ENCODE assay signal across 9 cellular contexts in genomic region chrX:30283456-30284200, GRCh38. TPM values are rescaled to one million over a fixed set of nuclear protein-coding genes. Genes with fewer than 3 reads are reported as not detected.
DNase-seq lines count a peak whose midpoint lies in the region; ATAC-seq, FAIRE-seq and TF ChIP-seq lines count a peak whose summit lies in the region.
"Had no signal": no experiment of that assay in that cellular context is flagged by ENCODE, and none has a peak within 500 bp of the region (broad histone marks: within the 10 kb centered on the region; RNA-seq: fewer than 3 reads in every experiment).

No MANE protein-coding gene starts in this region.

- no peaks in the 10 kb centered on the region for H3K4me1 Mint-ChIP-seq in stimulated activated effector memory CD8-positive, alpha-beta T cell treated with anti-CD3 and anti-CD28 coated beads, Interleukin-12 subunit alpha, Interleukin-12 subunit beta, amount 100 ng/mL, for 72 hours

- H3K4me3 Mint-ChIP-seq in stimulated activated effector memory CD8-positive, alpha-beta T cell treated with anti-CD3 and anti-CD28 coated beads, Interleukin-12 subunit alpha, Interleukin-12 subunit beta, amount 100 ng/mL, for 72 hours = no peak overlapping the region

- FAIRE-seq in GM12891 (lab: Jason Lieb, UNC) (peak; percentile 60), endothelial cell of umbilical vein (lab: Jason Lieb, UNC) (peak; percentile 78)

- H3K27me3 ChIP-seq in endothelial cell of umbilical vein (ENCODE audit: control insufficient read depth in 2 of 2, insufficient read depth in 2 of 2, low read length in 2 of 2) = no peaks in the 10 kb centered on the region
- H3K27me3 ChIP-seq in psoas muscle (ENCODE audit: insufficient read depth in 3 of 3, low read length in 2 of 3) = no peaks in the 10 kb centered on the region
- no peaks in the 10 kb centered on the region for H3K27me3 ChIP-seq in thyroid gland

- POLR2A ChIA-PET in endothelial cell of umbilical vein (lab: Charles Lee) = no interaction called here

- H4K20me1 ChIP-seq in endothelial cell of umbilical vein (replicated peaks; ENCODE audit: control insufficient read depth, extremely low read depth, insufficient read depth, low read length) = no peaks in the 10 kb centered on the region

- intact Hi-C loops in endothelial cell of umbilical vein (cut with micrococcal nuclease) = no loop called here
- intact Hi-C loops in psoas muscle (cut with DNase I) = no loop called here
- intact Hi-C loops in thyroid gland (cut with DNase I) = no loop called here

- no peak overlapping the region for H3K27ac Mint-ChIP-seq in stimulated activated effector memory CD8-positive, alpha-beta T cell treated with anti-CD3 and anti-CD28 coated beads, Interleukin-12 subunit alpha, Interleukin-12 subunit beta, amount 100 ng/mL, for 72 hours

- peaks cover 15% of the 10 kb centered on the region for H3K4me1 ChIP-seq in endothelial cell of umbilical vein (ENCODE audit: control insufficient read depth, extremely low read depth, insufficient read depth, low read length)
- H3K4me1 ChIP-seq in psoas muscle = no peaks in the 10 kb centered on the region
- no peaks in the 10 kb centered on the region for H3K4me1 ChIP-seq in thyroid gland
- H3K4me1 ChIP-seq: left ventricle myocardium inferior had no signal

- H3K79me2 ChIP-seq in endothelial cell of umbilical vein (ENCODE audit: control insufficient read depth, insufficient read depth, low read length) = no peaks in the 10 kb centered on the region

- no peak overlapping the region for H3K4me3 ChIP-seq in endothelial cell of umbilical vein (replicated peaks in 1 of 3; ENCODE audit: insufficient read depth in 1 of 3, low read depth in 1 of 3, low read length in 3 of 3)
- no peak overlapping the region for H3K4me3 ChIP-seq in psoas muscle
- H3K4me3 ChIP-seq in thyroid gland (replicated peaks in 1 of 3) = no peak overlapping the region
- H3K4me3 ChIP-seq: left ventricle myocardium inferior had no signal

- WGBS in psoas muscle, 3 donors = 49 to 69% (median 63%) methylated on average over 3 of the region's 3 CpGs
- WGBS in thyroid gland, 2 donors = 56 to 82% methylated on average over 3 of the region's 3 CpGs

- DNase-seq in GM12891 (ENCODE audit: insufficient read length, low spot score) (no peak), NOMO-1 treated with DMSO at 0.1 percent for 48 hours (lab: John Stamatoyannopoulos, UW; ENCODE audit: unreplicated experiment) (peak; percentile 70), endothelial cell of umbilical vein (ENCODE audit: low read depth, low spot score) (peak; percentile 87), psoas muscle (no peak), thyroid gland (no peak)
- DNase-seq in stimulated activated effector memory CD8-positive, alpha-beta T cell treated with anti-CD3 and anti-CD28 coated beads, Interleukin-12 subunit alpha, Interleukin-12 subunit beta, amount 100 ng/mL, for 72 hours (ENCODE audit: low spot score in 2 of 2) = no peak
- DNase-seq: left ventricle myocardium inferior had no signal

- peak overlapping the region; percentile 59 for H2AFZ ChIP-seq in endothelial cell of umbilical vein (ENCODE audit: low read depth, low read length)

- H3K9me3 ChIP-seq in endothelial cell of umbilical vein (replicated peaks; ENCODE audit: control insufficient read depth, insufficient read depth, low read length) = no peaks in the 10 kb centered on the region
- H3K9me3 ChIP-seq in psoas muscle = no peaks in the 10 kb centered on the region
- H3K9me3 ChIP-seq in thyroid gland = no peaks in the 10 kb centered on the region
- H3K9me3 ChIP-seq: left ventricle myocardium inferior had no signal

- CTCF ChIA-PET in endothelial cell of umbilical vein (lab: Charles Lee) = interaction anchor here (0.6 to 1.4 kb wide), 2 partner anchors 11 to 25 kb away, joined by 3 read pairs; partner anchors contain the start of gene NR0B1

- dilution Hi-C loops in endothelial cell of umbilical vein (cut with MboI; ENCODE audit: extremely low pct_ligation_motif_present, low sequenced_read_pairs) = no loop called here

- ATAC-seq in psoas muscle (peak in 3 of 4 donors; percentile 26 to 75 (median 32)), HG02642 (IDR thresholded peaks at IDR 0.05; ENCODE audit: poor library complexity, unreplicated experiment) (no peak), GM18909 (IDR thresholded peaks at IDR 0.05; ENCODE audit: poor library complexity, unreplicated experiment) (no peak)
- ATAC-seq in stimulated activated effector memory CD8-positive, alpha-beta T cell treated with anti-CD3 and anti-CD28 coated beads, Interleukin-12 subunit alpha, Interleukin-12 subunit beta, amount 100 ng/mL, for 72 hours = no peak

- TF ChIP-seq CTCF in endothelial cell of umbilical vein (IDR thresholded peaks at IDR 0.05; ENCODE audit: extremely low read depth in 1 of 2, insufficient read depth in 1 of 2, low read depth in 1 of 2, low read length in 2 of 2) (no peak), psoas muscle (IDR thresholded peaks at IDR 0.05) (no peak), thyroid gland (IDR thresholded peaks at IDR 0.05) (no peak)

- H3K9me1 ChIP-seq in endothelial cell of umbilical vein (replicated peaks; ENCODE audit: control insufficient read depth, extremely low read depth, insufficient read depth, low read length) = no peaks in the 10 kb centered on the region

- H3K27ac ChIP-seq in endothelial cell of umbilical vein (ENCODE audit: insufficient read depth, low read depth, low read length) (peak overlapping the region; percentile 97), psoas muscle (no peak overlapping the region), thyroid gland (no peak overlapping the region)
- H3K27ac ChIP-seq: left ventricle myocardium inferior had no signal

- BruUV-seq in endothelial cell of umbilical vein (replicated peaks; lab: Mats Ljungman, UMichigan) = TSS peak; percentile 85

- H3K9me3 Mint-ChIP-seq in stimulated activated effector memory CD8-positive, alpha-beta T cell treated with anti-CD3 and anti-CD28 coated beads, Interleukin-12 subunit alpha, Interleukin-12 subunit beta, amount 100 ng/mL, for 72 hours = no peaks in the 10 kb centered on the region

- no peak for TF ChIP-seq POLR2A in GM12891 (IDR thresholded peaks at IDR 0.05; ENCODE audit: low read depth, low read length)
- no peak for TF ChIP-seq POLR2A in endothelial cell of umbilical vein (IDR thresholded peaks at IDR 0.05; ENCODE audit: low read depth, low read length)
- no peak for TF ChIP-seq POLR2A in thyroid gland (IDR thresholded peaks at IDR 0.05)

- H3K9ac ChIP-seq in endothelial cell of umbilical vein (replicated peaks; ENCODE audit: extremely low read depth, insufficient read depth, low read length) = peak overlapping the region; percentile 57

- H3K36me3 ChIP-seq in endothelial cell of umbilical vein (ENCODE audit: control insufficient read depth in 2 of 2, extremely low read depth in 1 of 2, insufficient read depth in 2 of 2, low read length in 2 of 2) (no peaks in the 10 kb centered on the region), psoas muscle (ENCODE audit: insufficient read depth in 1 of 2, low read depth in 1 of 2) (no peaks in the 10 kb centered on the region), thyroid gland (no peaks in the 10 kb centered on the region)
- H3K36me3 ChIP-seq: left ventricle myocardium inferior had no signal

- peak overlapping the region; percentile 17 for H3K4me2 ChIP-seq in endothelial cell of umbilical vein (ENCODE audit: insufficient read depth, low read length)

- H3K36me3 Mint-ChIP-seq in stimulated activated effector memory CD8-positive, alpha-beta T cell treated with anti-CD3 and anti-CD28 coated beads, Interleukin-12 subunit alpha, Interleukin-12 subunit beta, amount 100 ng/mL, for 72 hours = no peaks in the 10 kb centered on the region

RNA-seq across cellular contexts. Expression of gene NR0B1, which starts 25.6 kb away (rescaled TPM):
- not detected for polyA plus RNA-seq in GM12891 (2012; ENCODE audit: low read depth, missing spikeins)
- total RNA-seq in endothelial cell of umbilical vein (not detected in 2 replicates), psoas muscle (not detected), thyroid gland (under 1 TPM in 1 of 4 donors, not detected in 3; 0.13 TPM)
- polyA plus RNA-seq in endothelial cell of umbilical vein (not detected in 2 replicates), psoas muscle (under 1 TPM in 2 of 3 donors, not detected in 1; 0.01 to 0.05 TPM)
- not detected in 2 replicates for polyA plus RNA-seq in endothelial cell of umbilical vein (2011; cell fraction: cytosol; rRNA removed)
- polyA plus RNA-seq in endothelial cell of umbilical vein (2011; cell fraction: nucleus; rRNA removed) = not detected in 2 replicates
- not detected in 2 replicates for polyA plus RNA-seq in endothelial cell of umbilical vein (2012)
- not detected in 2 replicates for polyA minus RNA-seq in endothelial cell of umbilical vein
- not detected for polyA minus RNA-seq in endothelial cell of umbilical vein (2011; cell fraction: cytosol; rRNA and poly(A)+ RNA removed)
- not detected in 2 replicates for polyA minus RNA-seq in endothelial cell of umbilical vein (2011; cell fraction: nucleus; rRNA and poly(A)+ RNA removed)
- total RNA-seq: left ventricle myocardium inferior had no signal

RNA-seq across cellular contexts. Expression of gene MAGEB1, which starts 36.7 kb away (rescaled TPM):
- polyA plus RNA-seq in GM12891 (2012; ENCODE audit: low read depth, missing spikeins) = not detected
- not detected in 2 replicates for total RNA-seq in endothelial cell of umbilical vein
- not detected in 2 replicates for polyA plus RNA-seq in endothelial cell of umbilical vein
- not detected in 2 replicates for polyA plus RNA-seq in endothelial cell of umbilical vein (2011; cell fraction: cytosol; rRNA removed)
- polyA plus RNA-seq in endothelial cell of umbilical vein (2011; cell fraction: nucleus; rRNA removed) = not detected in 2 replicates
- not detected in 2 replicates for polyA plus RNA-seq in endothelial cell of umbilical vein (2012)
- polyA minus RNA-seq in endothelial cell of umbilical vein = 0.17 and 0.27 TPM in 2 replicates
- not detected for polyA minus RNA-seq in endothelial cell of umbilical vein (2011; cell fraction: cytosol; rRNA and poly(A)+ RNA removed)
- not detected in 2 replicates for polyA minus RNA-seq in endothelial cell of umbilical vein (2011; cell fraction: nucleus; rRNA and poly(A)+ RNA removed)
- not detected for total RNA-seq in psoas muscle
- polyA plus RNA-seq in psoas muscle = not detected
- total RNA-seq in thyroid gland = not detected
- total RNA-seq: left ventricle myocardium inferior had no signal

RNA-seq across cellular contexts. Expression of gene MAGEB4, which starts 41.8 kb away (rescaled TPM):
- polyA plus RNA-seq in GM12891 (2012; ENCODE audit: low read depth, missing spikeins) = not detected
- not detected in 2 replicates for total RNA-seq in endothelial cell of umbilical vein
- polyA plus RNA-seq in endothelial cell of umbilical vein = not detected in 2 replicates
- polyA plus RNA-seq in endothelial cell of umbilical vein (2011; cell fraction: cytosol; rRNA removed) = not detected in 2 replicates
- not detected in 2 replicates for polyA plus RNA-seq in endothelial cell of umbilical vein (2011; cell fraction: nucleus; rRNA removed)
- polyA plus RNA-seq in endothelial cell of umbilical vein (2012) = not detected in 2 replicates
- polyA minus RNA-seq in endothelial cell of umbilical vein = not detected in 2 replicates
- not detected for polyA minus RNA-seq in endothelial cell of umbilical vein (2011; cell fraction: cytosol; rRNA and poly(A)+ RNA removed)
- not detected in 2 replicates for polyA minus RNA-seq in endothelial cell of umbilical vein (2011; cell fraction: nucleus; rRNA and poly(A)+ RNA removed)
- not detected for total RNA-seq in psoas muscle
- polyA plus RNA-seq in psoas muscle = not detected
- not detected for total RNA-seq in thyroid gland
- total RNA-seq: left ventricle myocardium inferior had no signal

RNA-seq across cellular contexts. Expression of gene MAGEB3, which starts 53.2 kb away (rescaled TPM):
- not detected for polyA plus RNA-seq in GM12891 (2012; ENCODE audit: low read depth, missing spikeins)
- total RNA-seq in endothelial cell of umbilical vein (not detected in 2 replicates), psoas muscle (not detected), thyroid gland (not detected)
- polyA plus RNA-seq in endothelial cell of umbilical vein (not detected in 2 replicates), psoas muscle (not detected)
- not detected in 2 replicates for polyA plus RNA-seq in endothelial cell of umbilical vein (2011; cell fraction: cytosol; rRNA removed)
- not detected in 2 replicates for polyA plus RNA-seq in endothelial cell of umbilical vein (2011; cell fraction: nucleus; rRNA removed)
- polyA plus RNA-seq in endothelial cell of umbilical vein (2012) = not detected in 2 replicates
- not detected in 2 replicates for polyA minus RNA-seq in endothelial cell of umbilical vein
- not detected for polyA minus RNA-seq in endothelial cell of umbilical vein (2011; cell fraction: cytosol; rRNA and poly(A)+ RNA removed)
- not detected in 2 replicates for polyA minus RNA-seq in endothelial cell of umbilical vein (2011; cell fraction: nucleus; rRNA and poly(A)+ RNA removed)
- total RNA-seq: left ventricle myocardium inferior had no signal

Comparison
In these comparisons a context has a peak if more than half of its experiments do, and no peak if none do; other contexts are left out.
1. DNase-seq: peak in NOMO-1 treated with DMSO at 0.1 percent for 48 hours (single experiment) and endothelial cell of umbilical vein (single experiment); none in GM12891 (single experiment), psoas muscle (0 of 2), thyroid gland (0 of 2) and stimulated activated effector memory CD8-positive, alpha-beta T cell treated with anti-CD3 and anti-CD28 coated beads, Interleukin-12 subunit alpha, Interleukin-12 subunit beta, amount 100 ng/mL, for 72 hours (0 of 2).
2. ATAC-seq: peak in psoas muscle (3 of 4); none in HG02642 (single experiment), stimulated activated effector memory CD8-positive, alpha-beta T cell treated with anti-CD3 and anti-CD28 coated beads, Interleukin-12 subunit alpha, Interleukin-12 subunit beta, amount 100 ng/mL, for 72 hours (single experiment) and GM18909 (single experiment).